In genomic region chr5:132688536-132689409, GRCh38 we compare ENCODE assay signal across 11 cellular contexts. TPM values are rescaled to one million over a fixed set of nuclear protein-coding genes. Genes with fewer than 3 reads are reported as not detected.
DNase-seq lines count a peak whose midpoint lies in the region; TF ChIP-seq lines count a peak whose summit lies in the region.
"Had no signal": no experiment of that assay in that cellular context is flagged by ENCODE, and none has a peak within 500 bp of the region (broad histone marks: within the 10 kb centered on the region; RNA-seq: fewer than 3 reads in every experiment).

No MANE protein-coding gene starts in this region.

- peak overlapping the region; percentile 34 to 54 for H3K4me3 Mint-ChIP-seq in CD14-positive monocyte
- no peak overlapping the region for H3K4me3 Mint-ChIP-seq in activated naive CD4-positive, alpha-beta T cell treated with anti-CD3 and anti-CD28 coated beads, Interleukin-2, amount 10 ng/mL, durations not matched to agents 7 days and 5 days
- H3K4me3 Mint-ChIP-seq: HFFc6 had no signal

- H3K36me3 Mint-ChIP-seq in CD14-positive monocyte = no peaks in the 10 kb centered on the region
- no peaks in the 10 kb centered on the region for H3K36me3 Mint-ChIP-seq in activated naive CD4-positive, alpha-beta T cell treated with anti-CD3 and anti-CD28 coated beads, Interleukin-2, amount 10 ng/mL, durations not matched to agents 7 days and 5 days

- intact Hi-C loops in CD14-positive monocyte (cut with micrococcal nuclease) = no loop called here

- no peaks in the 10 kb centered on the region for H3K9me3 Mint-ChIP-seq in CD14-positive monocyte
- no peaks in the 10 kb centered on the region for H3K9me3 Mint-ChIP-seq in activated naive CD4-positive, alpha-beta T cell treated with anti-CD3 and anti-CD28 coated beads, Interleukin-2, amount 10 ng/mL, durations not matched to agents 7 days and 5 days
- H3K9me3 Mint-ChIP-seq: HFFc6 had no signal

- peak overlapping the region in 2 of 7 donors; percentile 19 to 75 for H3K27ac Mint-ChIP-seq in CD14-positive monocyte
- peak overlapping the region; percentile 49 for H3K27ac Mint-ChIP-seq in activated naive CD4-positive, alpha-beta T cell treated with anti-CD3 and anti-CD28 coated beads, Interleukin-2, amount 10 ng/mL, durations not matched to agents 7 days and 5 days
- H3K27ac Mint-ChIP-seq: HFFc6 had no signal

- CTCF ChIA-PET in activated naive CD4-positive, alpha-beta T cell treated with anti-CD3 and anti-CD28 coated beads, Interleukin-2, amount 10 ng/mL, durations not matched to agents 7 days and 5 days (lab: Charles Lee) = no interaction called here

- TF ChIP-seq CTCF in CD14-positive monocyte (IDR thresholded peaks at IDR 0.05) (no peak), GM20000 (IDR thresholded peaks at IDR 0.05; ENCODE audit: extremely low read depth, missing control alignments) (no peak)

- H3K4me1 Mint-ChIP-seq in CD14-positive monocyte = peaks cover 24% of the 10 kb centered on the region
- H3K4me1 Mint-ChIP-seq in activated naive CD4-positive, alpha-beta T cell treated with anti-CD3 and anti-CD28 coated beads, Interleukin-2, amount 10 ng/mL, durations not matched to agents 7 days and 5 days = peaks cover 44% of the 10 kb centered on the region

- peaks cover 0 to 1% (median 0%) of the 10 kb centered on the region in 3 donors for H3K27me3 Mint-ChIP-seq in CD14-positive monocyte (ENCODE audit: low read depth in 3 of 3)
- H3K27me3 Mint-ChIP-seq in activated naive CD4-positive, alpha-beta T cell treated with anti-CD3 and anti-CD28 coated beads, Interleukin-2, amount 10 ng/mL, durations not matched to agents 7 days and 5 days = peaks cover 8% of the 10 kb centered on the region

- DNase-seq in CD14-positive monocyte (ENCODE audit: low spot score) (no peak), GM20000 (ENCODE audit: low spot score) (peak; percentile 34), NOMO-1 (lab: John Stamatoyannopoulos, UW; ENCODE audit: unreplicated experiment in 2 of 2) (peak; percentile 21 to 67), HuH-7.5 (ENCODE audit: low spot score) (no peak), AML-193 (lab: John Stamatoyannopoulos, UW) (no peak), caudate nucleus (lab: John Stamatoyannopoulos, UW) (no peak), RPMI8226 (no peak)
- no peak for DNase-seq in activated naive CD4-positive, alpha-beta T cell treated with anti-CD3 and anti-CD28 coated beads, Interleukin-2, amount 10 ng/mL, durations not matched to agents 7 days and 5 days
- DNase-seq: HFFc6, NCI-H748 treated with DMSO at 0.1 percent for 48 hours had no signal

- no peak overlapping the region for H3K27ac ChIP-seq in caudate nucleus (ENCODE audit: low read depth, low read length)
- H3K27ac ChIP-seq: BLaER1 had no signal

RNA-seq across cellular contexts. Expression of gene IL4, which starts 15.0 kb away (rescaled TPM):
- not detected for polyA plus RNA-seq in CD14-positive monocyte

RNA-seq across cellular contexts. Expression of gene IL13, which starts 30.8 kb away (rescaled TPM):
- polyA plus RNA-seq in CD14-positive monocyte = not detected

RNA-seq across cellular contexts. Expression of gene KIF3A, which starts 48.6 kb away (rescaled TPM):
- polyA plus RNA-seq in CD14-positive monocyte = 1 to 10 TPM; 1.2 to 1.3 TPM

RNA-seq across cellular contexts. Expression of gene CCNI2, which starts 58.5 kb away (rescaled TPM):
- polyA plus RNA-seq in CD14-positive monocyte = under 1 TPM in 1 of 2 donors, not detected in 1; 0.72 TPM

Comparison
In these comparisons a context has a peak if more than half of its experiments do, and no peak if none do; other contexts are left out.
1. DNase-seq: peak in GM20000 (single experiment) and NOMO-1 (2 of 2); none in CD14-positive monocyte (single experiment), activated naive CD4-positive, alpha-beta T cell treated with anti-CD3 and anti-CD28 coated beads, Interleukin-2, amount 10 ng/mL, durations not matched to agents 7 days and 5 days (single experiment), HuH-7.5 (single experiment), AML-193 (0 of 2), caudate nucleus (0 of 61) and RPMI8226 (single experiment).